Comparison of ENCODE assay signal across 8 cellular contexts in the genomic region with DNA sequence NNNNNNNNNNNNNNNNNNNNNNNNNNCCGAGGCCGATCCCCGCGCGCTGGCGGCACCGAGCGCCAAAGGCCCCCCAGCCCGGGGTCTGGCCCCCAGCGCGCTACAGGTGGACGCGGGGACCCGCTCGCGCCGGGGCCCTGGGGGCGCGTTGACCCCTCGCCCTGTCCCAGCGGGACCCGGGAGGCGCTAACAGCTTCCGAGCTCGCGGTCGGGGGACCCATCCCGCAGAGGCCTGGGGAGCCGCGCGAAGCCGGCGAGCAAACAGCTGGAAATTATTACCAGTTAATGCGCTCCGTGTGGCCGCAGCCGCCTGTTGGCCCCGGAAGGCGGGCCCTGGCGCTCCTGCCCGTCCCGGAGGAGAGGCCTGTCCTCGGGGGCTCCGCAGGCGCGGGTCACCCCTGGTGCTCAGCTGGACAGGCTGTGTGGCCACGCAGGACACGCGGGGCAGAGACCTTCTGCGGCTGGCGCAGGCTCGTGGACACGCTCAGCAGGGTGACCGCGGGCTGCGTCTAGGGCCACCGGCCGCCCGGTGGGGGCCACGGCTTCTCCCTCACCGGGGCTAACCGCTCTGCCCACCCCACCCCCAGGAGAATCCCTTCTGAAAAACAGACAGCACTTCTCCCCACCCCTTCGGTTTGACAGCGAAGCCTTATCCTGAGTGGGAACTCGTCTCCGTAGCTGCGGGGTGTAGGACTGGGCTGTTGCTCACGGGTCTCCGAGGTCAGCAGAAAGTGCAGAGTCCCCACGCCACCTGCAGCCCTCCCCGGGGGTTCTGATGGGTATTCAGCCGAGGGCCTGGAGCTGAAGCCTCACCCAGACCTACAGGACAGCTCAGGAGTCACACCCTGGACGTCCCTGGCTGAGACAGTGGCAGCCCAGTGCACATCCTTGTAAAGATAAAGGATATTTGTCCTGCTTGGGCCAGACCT. TPM values are rescaled to one million over a fixed set of nuclear protein-coding genes. Genes with fewer than 3 reads are reported as not detected.
A peak's percentile ranks its signal among the peaks of the same experiment; 100 is the strongest.
DNase-seq lines count a peak whose midpoint lies in the region; ATAC-seq, FAIRE-seq and TF ChIP-seq lines count a peak whose summit lies in the region.

No MANE protein-coding gene starts in this region.

- H3K9ac ChIP-seq in NT2/D1 (ENCODE audit: insufficient read length, low read depth): peak overlapping the region; percentile 61
- H3K9ac ChIP-seq in K562 (ENCODE audit: insufficient read depth in 1 of 2, low read depth in 2 of 2, low read length in 2 of 2): peak overlapping the region; percentile 20 to 78; a peak in 3 of 4 replicates
- H3K9ac ChIP-seq in iPS-18a (ENCODE audit: low read length): no peak overlapping the region

- no TSS peak for BruUV-seq in K562 (replicated peaks; lab: Mats Ljungman, UMichigan)

- no peak for TF ChIP-seq EP300 in K562 (IDR thresholded peaks at IDR 0.05; ENCODE audit: low read length)

- intact Hi-C loops in CD14-positive monocyte (cut with micrococcal nuclease): no loop called here
- intact Hi-C loops in K562 (cut with micrococcal nuclease): no loop called here

- in situ Hi-C loops in K562 (cut with MboI): no loop called here

- H3K79me2 ChIP-seq in K562 (ENCODE audit: control insufficient read depth, insufficient read depth, low read length): no peaks in the 10 kb centered on the region

- H3K27ac ChIP-seq in K562 (ENCODE audit: extremely low read depth, low read depth, low read length): no peak overlapping the region
- no peak overlapping the region for H3K27ac ChIP-seq in iPS-18a (ENCODE audit: low read length)
- H3K27ac ChIP-seq in skin epidermis: peak overlapping the region in 5 of 21 experiments; percentile 13 to 49 (median 33)

- ATAC-seq in K562: peak; percentile 53
- ATAC-seq in HG03135 (IDR thresholded peaks at IDR 0.05; ENCODE audit: unreplicated experiment): no peak

- H3K27ac Mint-ChIP-seq in CD14-positive monocyte: peak overlapping the region in 2 of 7 donors; percentile 13 to 81

- H3K9me1 ChIP-seq in K562 (ENCODE audit: control insufficient read depth, insufficient read depth, low read length): no peaks in the 10 kb centered on the region

- H3K4me2 ChIP-seq in K562 (ENCODE audit: insufficient read depth, low read length): no peak overlapping the region; the same call in 1 of the 2 replicates

- no peak for DNase-seq in CD14-positive monocyte (ENCODE audit: low spot score)
- no peak for DNase-seq in NT2/D1 (ENCODE audit: low read depth, low spot score)
- peak; percentile 18 to 73 (median 58) for DNase-seq in K562 (ENCODE audit: extremely low read depth in 1 of 4, low spot score in 3 of 4)
- no peak for DNase-seq in NOMO-1 treated with DMSO at 0.1 percent for 48 hours (lab: John Stamatoyannopoulos, UW; ENCODE audit: unreplicated experiment)
- no peak for DNase-seq in NCI-H82 (lab: John Stamatoyannopoulos, UW)

- H3K27me3 ChIP-seq in NT2/D1 (ENCODE audit: insufficient read depth, insufficient read length) (peaks cover 32% of the 10 kb centered on the region), K562 (ENCODE audit: control insufficient read depth in 2 of 2, insufficient read depth in 2 of 2, low read length in 2 of 2) (peaks cover 0 to 2% of the 10 kb centered on the region in 2 experiments; a peak in 1 of 5 replicates), iPS-18a (ENCODE audit: control insufficient read depth, insufficient read depth, low read length) (peaks cover 29% of the 10 kb centered on the region)

- POLR2A ChIA-PET in K562 (lab: Yijun Ruan, JAX): interaction anchor here (0.6 to 3.2 kb wide), 3 partner anchors 50 to 61 kb away, joined by 3 to 12 read pairs (median 6); no protein-coding TSS in a partner anchor

- CTCF ChIA-PET in K562 (lab: Yijun Ruan, JAX; ENCODE audit: low intra/inter-chr PET ratio): no interaction called here

- 29% methylated on average over 22 of the region's 73 CpGs for WGBS in K562 (ENCODE audit: insufficient coverage, low coverage, missing lambda C conversion rate)

- peaks cover 41% of the 10 kb centered on the region for H3K4me1 Mint-ChIP-seq in CD14-positive monocyte

- TF ChIP-seq RAD21 in K562 (CRISPR knock-in tag; conservative IDR thresholded peaks at IDR 0.05 in 1 of 2, IDR thresholded peaks at IDR 0.05 in 1 of 2): no peak

- no peaks in the 10 kb centered on the region for H3K36me3 ChIP-seq in NT2/D1 (ENCODE audit: insufficient read depth, insufficient read length, low read length)
- no peaks in the 10 kb centered on the region for H3K36me3 ChIP-seq in K562 (ENCODE audit: control insufficient read depth, insufficient read depth, low read length)
- no peaks in the 10 kb centered on the region for H3K36me3 ChIP-seq in iPS-18a (ENCODE audit: control insufficient read depth, low read depth, low read length)

- H3K9me3 Mint-ChIP-seq in CD14-positive monocyte: peaks cover 0 to 1% (median 0%) of the 10 kb centered on the region in 7 donors

- TF ChIP-seq POLR2A in K562 (conservative IDR thresholded peaks at IDR 0.05): no peak

- peaks cover 2 to 8% (median 6%) of the 10 kb centered on the region in 3 donors for H3K27me3 Mint-ChIP-seq in CD14-positive monocyte (ENCODE audit: low read depth in 3 of 3)

- H3K9me3 ChIP-seq in NT2/D1 (ENCODE audit: insufficient read depth, low read length) (no peaks in the 10 kb centered on the region), K562 (replicated peaks; ENCODE audit: control insufficient read depth, insufficient read depth, low read depth, low read length) (no peaks in the 10 kb centered on the region), iPS-18a (ENCODE audit: control insufficient read depth, low read depth, low read length) (no peaks in the 10 kb centered on the region)

- FAIRE-seq in K562 (lab: Jason Lieb, UNC): no peak

- H3K36me3 Mint-ChIP-seq in CD14-positive monocyte: peaks cover 0 to 7% of the 10 kb centered on the region in 2 donors

- H4K20me1 ChIP-seq in K562 (replicated peaks; ENCODE audit: control insufficient read depth, insufficient read depth, low read length): no peaks in the 10 kb centered on the region

- TF ChIP-seq CTCF in CD14-positive monocyte (IDR thresholded peaks at IDR 0.05) (no peak), K562 (IDR thresholded peaks at IDR 0.05 in 2 of 3, conservative IDR thresholded peaks at IDR 0.05 in 1 of 3; ENCODE audit: insufficient read depth in 2 of 3, low read depth in 1 of 3, low read length in 3 of 3) (no peak)

- H3K4me1 ChIP-seq in NT2/D1 (ENCODE audit: insufficient read depth, insufficient read length): peaks cover 8% of the 10 kb centered on the region
- H3K4me1 ChIP-seq in K562 (replicated peaks in 1 of 2; ENCODE audit: control insufficient read depth in 2 of 2, insufficient read depth in 2 of 2, low read length in 2 of 2): peaks cover 3 to 21% of the 10 kb centered on the region in 2 experiments; a peak in 4 of 5 replicates
- peaks cover 4% of the 10 kb centered on the region for H3K4me1 ChIP-seq in iPS-18a (ENCODE audit: control insufficient read depth, low read depth, low read length)

- peak overlapping the region; percentile 74 to 78 for H3K4me3 Mint-ChIP-seq in CD14-positive monocyte

- H3K4me3 ChIP-seq in NT2/D1 (ENCODE audit: insufficient read length, low read depth) (peak overlapping the region; percentile 26), K562 (peak overlapping the region; percentile 36; the same call in 1 of the 2 replicates), iPS-18a (ENCODE audit: low read length) (peak overlapping the region; percentile 52), skin epidermis (peak overlapping the region; percentile 16 to 51 (median 36))

- peak overlapping the region; percentile 76; the same call in 1 of the 2 replicates for H2AFZ ChIP-seq in K562 (ENCODE audit: low read depth, low read length)

TF ChIP-seq in K562, 482 proteins besides CTCF, POLR2A, EP300 and RAD21 (continues in another document):
- TF ChIP-seq CXXC5 (CRISPR knock-in tag; IDR thresholded peaks at IDR 0.05) (peak; percentile 28; the same call in 1 of the 2 replicates), ZKSCAN8 (CRISPR knock-in tag; IDR thresholded peaks at IDR 0.05) (no peak), ELF2 (CRISPR knock-in tag; IDR thresholded peaks at IDR 0.05) (no peak), L3MBTL2 (IDR thresholded peaks at IDR 0.05) (peak; percentile 73), RB1 (IDR thresholded peaks at IDR 0.05; ENCODE audit: low read depth) (0 out of 2 replicates have a peak, but pooled peaks have one; percentile 17)
- TF ChIP-seq, protein P1, sequence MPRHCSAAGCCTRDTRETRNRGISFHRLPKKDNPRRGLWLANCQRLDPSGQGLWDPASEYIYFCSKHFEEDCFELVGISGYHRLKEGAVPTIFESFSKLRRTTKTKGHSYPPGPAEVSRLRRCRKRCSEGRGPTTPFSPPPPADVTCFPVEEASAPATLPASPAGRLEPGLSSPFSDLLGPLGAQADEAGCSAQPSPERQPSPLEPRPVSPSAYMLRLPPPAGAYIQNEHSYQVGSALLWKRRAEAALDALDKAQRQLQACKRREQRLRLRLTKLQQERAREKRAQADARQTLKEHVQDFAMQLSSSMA (CRISPR knock-in tag; IDR thresholded peaks at IDR 0.05): no peak
- TF ChIP-seq, protein P2, sequence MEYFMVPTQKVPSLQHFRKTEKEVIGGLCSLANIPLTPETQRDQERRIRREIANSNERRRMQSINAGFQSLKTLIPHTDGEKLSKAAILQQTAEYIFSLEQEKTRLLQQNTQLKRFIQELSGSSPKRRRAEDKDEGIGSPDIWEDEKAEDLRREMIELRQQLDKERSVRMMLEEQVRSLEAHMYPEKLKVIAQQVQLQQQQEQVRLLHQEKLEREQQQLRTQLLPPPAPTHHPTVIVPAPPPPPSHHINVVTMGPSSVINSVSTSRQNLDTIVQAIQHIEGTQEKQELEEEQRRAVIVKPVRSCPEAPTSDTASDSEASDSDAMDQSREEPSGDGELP (CRISPR knock-in tag; IDR thresholded peaks at IDR 0.05; ENCODE audit: borderline replicate concordance): peak; percentile 71; the same call in 1 of the 2 replicates

RNA-seq across cellular contexts. Expression of gene RFLNB, which starts 45.6 kb away (rescaled TPM):
- polyA plus RNA-seq in CD14-positive monocyte (10 to 100 TPM; 19.8 to 22.0 TPM), K562 (2011; rRNA removed) (0.95 and 1.8 TPM in 2 replicates), K562 (2014; fragmentation: Illumina TruSeq; extraction: Trizol) (4.6 and 6.8 TPM in 2 replicates), K562 (2014; fragmentation: Nextera tagmentation; extraction: Ambion mirVana) (1 to 10 TPM in 1 of 2 experiments, under 1 TPM in 1; 0.92 to 1.1 TPM), K562 (2014; rRNA removed) (5.0 and 7.2 TPM in 2 replicates)
- 1.3 and 1.9 TPM in 2 replicates for total RNA-seq in K562 (2011; cell fraction: chromatin; rRNA removed; ENCODE audit: low replicate concordance)
- total RNA-seq in K562 (2011; cell fraction: nucleolus; rRNA removed): 1.1 and 1.3 TPM in 2 replicates
- total RNA-seq in K562 (2011; cell fraction: nucleoplasm; rRNA removed): 1.8 and 2.8 TPM in 2 replicates
- total RNA-seq in K562 (2014; rRNA removed) (6.4 and 9.8 TPM in 2 replicates), K562 (2014; rRNA removed; fragmentation: Illumina TruSeq; extraction: Trizol) (5.6 and 5.9 TPM in 2 replicates), K562 (2015; rRNA removed; fragmentation: Illumina TruSeq; extraction: Trizol) (4.6 and 4.9 TPM in 2 replicates), K562 (2021) (8.8 and 10.0 TPM in 2 replicates)
- polyA plus RNA-seq in K562 (2011; cell fraction: cytosol; rRNA removed): 1.1 and 2.8 TPM in 2 replicates
- polyA plus RNA-seq in K562 (2011; cell fraction: nucleus; rRNA removed): 0.52 and 1.4 TPM in 2 replicates
- polyA plus RNA-seq in K562 (2012): 5.3 and 7.7 TPM in 2 replicates
- 0.54 and 1.3 TPM in 2 replicates for polyA minus RNA-seq in K562 (2011; rRNA and poly(A)+ RNA removed)
- polyA minus RNA-seq in K562 (2011; cell fraction: cytosol; rRNA and poly(A)+ RNA removed): 1.5 and 1.9 TPM in 2 replicates
- 0.27 and 0.33 TPM in 2 replicates for polyA minus RNA-seq in K562 (2011; cell fraction: nucleus; rRNA and poly(A)+ RNA removed)

Comparison
In these comparisons a context has a peak if more than half of its experiments do, and no peak if none do; other contexts are left out.
1. DNase-seq: peak in K562 (4 of 4); none in CD14-positive monocyte (single experiment), NT2/D1 (single experiment), NOMO-1 treated with DMSO at 0.1 percent for 48 hours (single experiment) and NCI-H82 (single experiment).
2. Peak in every context shown above with its lines, with median percentiles within 50 percentile points of each other: H3K4me3 ChIP-seq.